Comparison of ENCODE assay signal across 14 cellular contexts in genomic region chr4:177444911-177445736, GRCh38. TPM values are rescaled to one million over a fixed set of nuclear protein-coding genes. Genes with fewer than 3 reads are reported as not detected.
DNase-seq lines count a peak whose midpoint lies in the region; ATAC-seq and TF ChIP-seq lines count a peak whose summit lies in the region.
"Had no signal": no experiment of that assay in that cellular context is flagged by ENCODE, and none has a peak within 500 bp of the region (broad histone marks: within the 10 kb centered on the region; RNA-seq: fewer than 3 reads in every experiment).

No MANE protein-coding gene starts in this region.

- H2AK5ac ChIP-seq in H9 (ENCODE audit: insufficient read length, low read length) = no peak overlapping the region
- H2AK5ac ChIP-seq in trophoblast cell (ENCODE audit: low read length) = peak overlapping the region; percentile 79

- DNase-seq in H9 (peak; percentile 82), NCI-H510A (lab: John Stamatoyannopoulos, UW) (peak; percentile 37), endodermal cell (peak; percentile 76), trophoblast cell (peak; percentile 78 to 88), A673 (ENCODE audit: low spot score) (no peak)
- DNase-seq: brain microvascular endothelial cell; MV-4-11; Peyer's patch; right cardiac atrium; stimulated activated naive CD8-positive, alpha-beta T cell treated with anti-CD3 and anti-CD28 coated beads, Interleukin-15, Interleukin-2, amounts not matched to agents 100 U/mL and 50 U/mL, for 24 hours; T-helper 17 cell had no signal

- TF ChIP-seq CTCF in H9 (conservative IDR thresholded peaks at IDR 0.05) = no peak
- TF ChIP-seq CTCF in endodermal cell (conservative IDR thresholded peaks at IDR 0.05) = no peak
- no peak for TF ChIP-seq CTCF in A673 (conservative IDR thresholded peaks at IDR 0.05; ENCODE audit: low read depth, low read length)

- H2BK120ac ChIP-seq in H9 (ENCODE audit: low read depth, low read length, poor library complexity, severe bottlenecking) = no peak overlapping the region
- no peak overlapping the region for H2BK120ac ChIP-seq in trophoblast cell (ENCODE audit: insufficient read depth, low read length, poor library complexity)

- H3K9me3 ChIP-seq in H9 (ENCODE audit: control insufficient read depth, low read depth, low read length) = no peaks in the 10 kb centered on the region
- no peaks in the 10 kb centered on the region for H3K9me3 ChIP-seq in endodermal cell (ENCODE audit: control insufficient read depth, low read length)
- no peaks in the 10 kb centered on the region for H3K9me3 ChIP-seq in trophoblast cell (ENCODE audit: insufficient read depth, low read depth, low read length)
- H3K9me3 ChIP-seq in A673 (ENCODE audit: low read depth, low read length, poor library complexity, severe bottlenecking) = no peaks in the 10 kb centered on the region
- H3K9me3 ChIP-seq: Peyer's patch had no signal

- CTCF ChIA-PET in A673 (lab: Charles Lee) = no interaction called here

- no peaks in the 10 kb centered on the region for H4K20me1 ChIP-seq in H9 (ENCODE audit: control insufficient read depth, insufficient read depth, insufficient read length)

- no TSS peak for BruUV-seq in A673 (replicated peaks; lab: Mats Ljungman, UMichigan)

- H3K9ac ChIP-seq in H9 (ENCODE audit: extremely low read depth, insufficient read length, low read length) (peak overlapping the region; percentile 59), endodermal cell (ENCODE audit: extremely low read depth, low read length, poor library complexity, severe bottlenecking) (no peak overlapping the region), trophoblast cell (ENCODE audit: low read length) (no peak overlapping the region)

- no peaks in the 10 kb centered on the region for H3K79me2 ChIP-seq in H9 (ENCODE audit: insufficient read depth, low read length)
- peaks cover 4% of the 10 kb centered on the region for H3K79me2 ChIP-seq in trophoblast cell (ENCODE audit: control insufficient read depth, insufficient read depth, low read length, poor library complexity)

- no peak overlapping the region for H2BK12ac ChIP-seq in H9 (ENCODE audit: insufficient read length, low read depth, low read length)
- no peak overlapping the region for H2BK12ac ChIP-seq in trophoblast cell (ENCODE audit: low read length)

- POLR2A ChIA-PET in A673 (lab: Charles Lee; ENCODE audit: low non-redundant PET) = no interaction called here

- no CpG with 5 or more reads among the region's 26 CpGs for WGBS in H9 (ENCODE audit: extremely low coverage, insufficient read length, low lambda C conversion rate)
- 91 to 93% methylated on average over 13 to 26 of the region's 26 CpGs for WGBS in endodermal cell (ENCODE audit: insufficient coverage in 1 of 2, insufficient read length in 1 of 2), 2 experiments
- WGBS in trophoblast cell (ENCODE audit: extremely low coverage, insufficient coverage, insufficient read length) = no CpG with 5 or more reads among the region's 26 CpGs

- H3K4me2 ChIP-seq in H9 (ENCODE audit: insufficient read depth, insufficient read length, low read length) = peak overlapping the region; percentile 63
- no peak overlapping the region for H3K4me2 ChIP-seq in trophoblast cell (ENCODE audit: low read length)

- H3K79me1 ChIP-seq in H9 (ENCODE audit: insufficient read depth, low read depth, low read length, poor library complexity, severe bottlenecking) (no peaks in the 10 kb centered on the region), trophoblast cell (ENCODE audit: low read length) (peaks cover 6% of the 10 kb centered on the region)

- no peak overlapping the region for H2BK5ac ChIP-seq in H9 (ENCODE audit: insufficient read length, low read length)
- no peak overlapping the region for H2BK5ac ChIP-seq in trophoblast cell (ENCODE audit: low read depth, low read length, poor library complexity)

- no peak overlapping the region for H4K91ac ChIP-seq in H9 (ENCODE audit: insufficient read length, low read depth, low read length)
- H4K91ac ChIP-seq in trophoblast cell (ENCODE audit: low read depth, low read length) = no peak overlapping the region

- H3K4ac ChIP-seq in H9 (ENCODE audit: low read depth, low read length) (no peak overlapping the region), trophoblast cell (ENCODE audit: low read depth, low read length) (no peak overlapping the region)

- H3K4me3 Mint-ChIP-seq in H9 (peak overlapping the region; percentile 59 to 62; a peak in 4 of 5 replicates), endodermal cell (peak overlapping the region; percentile 79)
- H3K4me3 Mint-ChIP-seq: T-helper 17 cell had no signal

- H2BK15ac ChIP-seq in H9 (ENCODE audit: low read depth, low read length) = no peak overlapping the region

- H3K36me3 Mint-ChIP-seq in H9 (ENCODE audit: insufficient read depth in 1 of 3, low read depth in 3 of 3) = no peaks in the 10 kb centered on the region
- H3K36me3 Mint-ChIP-seq in endodermal cell (ENCODE audit: low read depth) = peaks cover 6% of the 10 kb centered on the region

- no peak overlapping the region for H3K23ac ChIP-seq in H9 (ENCODE audit: insufficient read length, low read depth, low read length)
- H3K23ac ChIP-seq in trophoblast cell (ENCODE audit: low read length) = no peak overlapping the region

- peak overlapping the region; percentile 7 for H4K12ac ChIP-seq in trophoblast cell (ENCODE audit: low read depth, low read length)

- H3K56ac ChIP-seq in H9 (ENCODE audit: insufficient read length, low read depth, low read length) = no peak overlapping the region

- ATAC-seq in GM21576 (IDR thresholded peaks at IDR 0.05; ENCODE audit: unreplicated experiment) (no peak), GM18517 (IDR thresholded peaks at IDR 0.05; ENCODE audit: unreplicated experiment) (no peak)
- ATAC-seq: HCT116; right cardiac atrium; stimulated activated naive CD8-positive, alpha-beta T cell treated with anti-CD3 and anti-CD28 coated beads, Interleukin-15, Interleukin-2, amounts not matched to agents 100 U/mL and 50 U/mL, for 24 hours; T-helper 17 cell had no signal

- peak overlapping the region; percentile 63 for H3K18ac ChIP-seq in H9 (ENCODE audit: insufficient read length, low read depth, low read length)
- no peak overlapping the region for H3K18ac ChIP-seq in trophoblast cell (ENCODE audit: low read length)

- H3K27ac Mint-ChIP-seq in H9 (peak overlapping the region in 2 of 3 experiments; percentile 34 to 60; a peak in 4 of 7 replicates), endodermal cell (peak overlapping the region; percentile 98)
- H3K27ac Mint-ChIP-seq: T-helper 17 cell had no signal

- H3K36me3 ChIP-seq in endodermal cell (ENCODE audit: control insufficient read depth, insufficient read depth, low read length) (no peaks in the 10 kb centered on the region), trophoblast cell (ENCODE audit: control insufficient read depth in 1 of 2, insufficient read depth in 2 of 2, low read length in 2 of 2) (no peaks in the 10 kb centered on the region), A673 (ENCODE audit: insufficient read depth, low read length, poor library complexity, severe bottlenecking) (no peaks in the 10 kb centered on the region)
- H3K36me3 ChIP-seq: brain microvascular endothelial cell, Peyer's patch had no signal

- intact Hi-C loops in A673 (cut with micrococcal nuclease; ENCODE audit: unreplicated experiment) = no loop called here

- H3K23me2 ChIP-seq in H9 (ENCODE audit: insufficient read length, low read depth, low read length, poor library complexity, severe bottlenecking) = peaks cover 11% of the 10 kb centered on the region

- no peak overlapping the region for H3K4me3 ChIP-seq in endodermal cell (ENCODE audit: low read length)
- H3K4me3 ChIP-seq in trophoblast cell (ENCODE audit: low read depth, low read length) = no peak overlapping the region
- no peak overlapping the region for H3K4me3 ChIP-seq in A673 (ENCODE audit: low read depth, low read length, poor library complexity, severe bottlenecking)
- H3K4me3 ChIP-seq: Peyer's patch had no signal

- H2BK20ac ChIP-seq in H9 (ENCODE audit: low read depth, low read length, poor library complexity, severe bottlenecking) = no peak overlapping the region

- no peak overlapping the region for H4K5ac ChIP-seq in H9 (ENCODE audit: insufficient read length, low read depth, low read length)

- H3K27me3 Mint-ChIP-seq in H9 (ENCODE audit: low read depth) (no peaks in the 10 kb centered on the region; the same call in 1 of the 2 replicates), endodermal cell (ENCODE audit: insufficient read depth) (no peaks in the 10 kb centered on the region)
- H3K27me3 Mint-ChIP-seq: T-helper 17 cell had no signal

- H3K27me3 ChIP-seq in H9 (ENCODE audit: insufficient read depth, low read length) (no peaks in the 10 kb centered on the region), endodermal cell (ENCODE audit: control insufficient read depth, insufficient read depth, low read length, poor library complexity, severe bottlenecking) (no peaks in the 10 kb centered on the region), trophoblast cell (ENCODE audit: insufficient read depth, low read length) (no peaks in the 10 kb centered on the region), A673 (replicated peaks; ENCODE audit: insufficient read depth, low read depth, low read length, poor library complexity) (no peaks in the 10 kb centered on the region)
- H3K27me3 ChIP-seq: brain microvascular endothelial cell, Peyer's patch had no signal

- H3K27ac ChIP-seq in H9 (ENCODE audit: insufficient read length, low read depth, low read length) = no peak overlapping the region
- H3K27ac ChIP-seq in endodermal cell (ENCODE audit: low read depth, low read length) = no peak overlapping the region
- no peak overlapping the region for H3K27ac ChIP-seq in trophoblast cell (ENCODE audit: low read depth, low read length)
- H3K27ac ChIP-seq in A673 (ENCODE audit: low read depth, low read length, poor library complexity, severe bottlenecking) = no peak overlapping the region
- H3K27ac ChIP-seq: brain microvascular endothelial cell, Peyer's patch had no signal

- H3K4me1 ChIP-seq in H9 (ENCODE audit: insufficient read depth, low read length) (peaks cover 6% of the 10 kb centered on the region; the same call in 1 of the 2 replicates), endodermal cell (ENCODE audit: control insufficient read depth, insufficient read depth, low read length) (peaks cover 3% of the 10 kb centered on the region), trophoblast cell (ENCODE audit: control insufficient read depth in 1 of 2, insufficient read depth in 2 of 2, low read length in 2 of 2) (peaks cover 0 to 3% of the 10 kb centered on the region in 2 experiments), A673 (ENCODE audit: insufficient read depth, low read length, poor library complexity, severe bottlenecking) (peaks cover 28% of the 10 kb centered on the region)

- H3K14ac ChIP-seq in H9 (ENCODE audit: insufficient read depth, low read length) = peak overlapping the region; percentile 91; the same call in 1 of the 2 replicates
- no peak overlapping the region for H3K14ac ChIP-seq in trophoblast cell (ENCODE audit: low read length)

- H3K9me3 Mint-ChIP-seq in H9 (no peaks in the 10 kb centered on the region; a peak in 1 of 5 replicates), endodermal cell (no peaks in the 10 kb centered on the region)

- peak overlapping the region; percentile 2 for H2AFZ ChIP-seq in H9 (ENCODE audit: low read length)
- no peak overlapping the region for H2AFZ ChIP-seq in trophoblast cell (ENCODE audit: insufficient read depth, low read length, poor library complexity)

- no peak overlapping the region for H4K8ac ChIP-seq in H9 (replicated peaks; ENCODE audit: insufficient read length, low read depth, low read length)
- no peak overlapping the region for H4K8ac ChIP-seq in trophoblast cell (ENCODE audit: low read depth, low read length)

- no peak overlapping the region for H3T11ph ChIP-seq in H9 (ENCODE audit: low read length)

- H3K4me1 Mint-ChIP-seq in H9 = peaks cover 34 to 46% of the 10 kb centered on the region in 2 experiments
- H3K4me1 Mint-ChIP-seq in endodermal cell = peaks cover 30% of the 10 kb centered on the region

RNA-seq across cellular contexts. Expression of gene AGA, which starts 2.9 kb away (rescaled TPM):
- total RNA-seq in H9 (2021) = 10.0 and 11.3 TPM in 2 replicates
- 10 to 100 TPM; 10.9 to 15.8 TPM for total RNA-seq in endodermal cell
- polyA plus RNA-seq in endodermal cell (2013, experiment 1 of 2) = 9.0 TPM
- 9.8 TPM for polyA plus RNA-seq in endodermal cell (2013, experiment 2 of 2)
- 7.7 and 8.3 TPM in 2 replicates for polyA plus RNA-seq in trophoblast cell (2013)
- 24.5 and 24.6 TPM in 2 replicates for total RNA-seq in A673 (2021)
